Comparison of ENCODE assay signal across 8 cellular contexts in the genomic region with DNA sequence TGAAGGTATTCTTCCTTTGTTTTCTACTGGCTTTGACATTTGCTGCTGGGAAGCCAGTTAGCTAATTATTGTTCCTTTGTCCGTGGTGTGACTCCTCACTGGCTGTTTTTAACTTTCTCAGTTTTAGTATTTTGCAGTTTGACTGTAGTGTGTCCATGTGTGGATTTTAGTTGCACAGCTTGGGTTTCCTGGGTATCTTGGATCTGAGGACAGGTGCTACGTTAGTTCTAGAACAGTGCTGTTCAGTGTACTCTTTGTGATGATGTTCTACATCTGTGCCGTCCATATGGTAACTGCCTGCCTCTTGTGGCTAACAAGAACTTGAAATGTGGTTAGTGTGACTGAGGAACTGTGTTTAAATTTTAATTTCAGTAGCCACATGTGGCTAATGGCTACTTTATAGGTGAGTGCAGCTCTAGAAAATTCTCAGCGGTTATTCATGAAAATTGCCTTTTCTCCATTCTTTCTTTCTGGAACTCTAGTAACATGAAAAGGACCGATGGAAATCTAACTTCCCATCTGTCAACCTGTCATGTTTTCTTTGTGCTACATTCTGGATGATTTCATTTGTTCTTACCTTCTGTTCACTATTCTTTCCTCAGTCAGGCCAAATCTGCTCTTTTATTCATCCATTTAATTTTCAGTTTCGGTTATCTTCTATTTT. TPM values are rescaled to one million over a fixed set of nuclear protein-coding genes. Genes with fewer than 3 reads are reported as not detected.
DNase-seq lines count a peak whose midpoint lies in the region; ATAC-seq lines count a peak whose summit lies in the region.

No MANE protein-coding gene starts in this region.

- ATAC-seq in activated CD4-positive, alpha-beta T cell treated with anti-CD3 and anti-CD28 coated beads for 36 hours: peak; percentile 48
- ATAC-seq in HG03066 (IDR thresholded peaks at IDR 0.05; ENCODE audit: low read depth, unreplicated experiment): peak; percentile 93
- peak; percentile 90 to 93 for ATAC-seq in stimulated activated naive B cell treated with anti-CD40 and anti-IgM and Interleukin-4, amounts not matched to agents 10 μg/mL and 1 μg/mL and 100 μg/mL, for 72 hours (replicated peaks)

- POLR2A ChIA-PET in activated CD4-positive, alpha-beta T cell treated with anti-CD3 and anti-CD28 coated beads for 36 hours (lab: Charles Lee): interaction anchor here (0.6 to 1.1 kb wide), 2 partner anchors 70 to 513 kb away, joined by 3 to 4 read pairs; no protein-coding TSS in a partner anchor

- peaks cover 76% of the 10 kb centered on the region for H3K4me1 Mint-ChIP-seq in activated CD4-positive, alpha-beta T cell treated with anti-CD3 and anti-CD28 coated beads for 36 hours
- H3K4me1 Mint-ChIP-seq in activated T-helper 1 cell treated with anti-CD3 and anti-CD28 coated beads, Interleukin-12 subunit alpha, Interleukin-12 subunit beta, Interleukin-2, Interleukin-4 antibody, amounts not matched to agents 30 ng/mL and 10 ng/mL and 1 ng/mL, durations not matched to agents 14 hours and 24 hours and 36 hours (ENCODE audit: low read depth): peaks cover 67% of the 10 kb centered on the region
- H3K4me1 Mint-ChIP-seq in stimulated activated naive B cell treated with anti-CD40 and anti-IgM and Interleukin-4, amounts not matched to agents 10 μg/mL and 1 μg/mL and 100 μg/mL, for 72 hours: peaks cover 43 to 64% of the 10 kb centered on the region in 2 donors

- H3K4me3 Mint-ChIP-seq in activated CD4-positive, alpha-beta T cell treated with anti-CD3 and anti-CD28 coated beads for 36 hours: peak overlapping the region; percentile 37
- H3K4me3 Mint-ChIP-seq in activated T-helper 1 cell treated with anti-CD3 and anti-CD28 coated beads, Interleukin-12 subunit alpha, Interleukin-12 subunit beta, Interleukin-2, Interleukin-4 antibody, amounts not matched to agents 30 ng/mL and 10 ng/mL and 1 ng/mL, durations not matched to agents 14 hours and 24 hours and 36 hours: no peak overlapping the region
- H3K4me3 Mint-ChIP-seq in stimulated activated naive B cell treated with anti-CD40 and anti-IgM and Interleukin-4, amounts not matched to agents 10 μg/mL and 1 μg/mL and 100 μg/mL, for 72 hours: peak overlapping the region; percentile 33 to 73

- H3K27ac Mint-ChIP-seq in activated CD4-positive, alpha-beta T cell treated with anti-CD3 and anti-CD28 coated beads for 36 hours: peak overlapping the region; percentile 75
- peak overlapping the region; percentile 45 for H3K27ac Mint-ChIP-seq in activated T-helper 1 cell treated with anti-CD3 and anti-CD28 coated beads, Interleukin-12 subunit alpha, Interleukin-12 subunit beta, Interleukin-2, Interleukin-4 antibody, amounts not matched to agents 30 ng/mL and 10 ng/mL and 1 ng/mL, durations not matched to agents 14 hours and 24 hours and 36 hours
- peak overlapping the region; percentile 90 for H3K27ac Mint-ChIP-seq in stimulated activated naive B cell treated with anti-CD40 and anti-IgM and Interleukin-4, amounts not matched to agents 10 μg/mL and 1 μg/mL and 100 μg/mL, for 72 hours

- DNase-seq in activated CD4-positive, alpha-beta T cell treated with anti-CD3 and anti-CD28 coated beads for 36 hours: no peak
- no peak for DNase-seq in activated CD4-positive, alpha-beta T cell treated with anti-CD3 and anti-CD28 coated beads, Interleukin-2, amount 50 U/mL, for 4 hours
- DNase-seq in activated T-helper 1 cell treated with anti-CD3 and anti-CD28 coated beads, Interleukin-12 subunit alpha, Interleukin-12 subunit beta, Interleukin-2, Interleukin-4 antibody, amounts not matched to agents 30 ng/mL and 10 ng/mL and 1 ng/mL, durations not matched to agents 14 hours and 24 hours and 36 hours (ENCODE audit: low spot score): no peak
- peak; percentile 32 for DNase-seq in stimulated activated naive B cell treated with anti-CD40 and anti-IgM and Interleukin-4, amounts not matched to agents 10 μg/mL and 1 μg/mL and 100 μg/mL, for 72 hours
- no peak for DNase-seq in SKM-1 (lab: John Stamatoyannopoulos, UW; ENCODE audit: unreplicated experiment)
- DNase-seq in NOMO-1 (lab: John Stamatoyannopoulos, UW; ENCODE audit: unreplicated experiment in 2 of 2): no peak
- no peak for DNase-seq in NCI-H2081 (lab: John Stamatoyannopoulos, UW)

- peaks cover 24% of the 10 kb centered on the region for H3K9me3 Mint-ChIP-seq in activated CD4-positive, alpha-beta T cell treated with anti-CD3 and anti-CD28 coated beads for 36 hours (ENCODE audit: low read depth)
- H3K9me3 Mint-ChIP-seq in activated T-helper 1 cell treated with anti-CD3 and anti-CD28 coated beads, Interleukin-12 subunit alpha, Interleukin-12 subunit beta, Interleukin-2, Interleukin-4 antibody, amounts not matched to agents 30 ng/mL and 10 ng/mL and 1 ng/mL, durations not matched to agents 14 hours and 24 hours and 36 hours: peaks cover 30% of the 10 kb centered on the region
- H3K9me3 Mint-ChIP-seq in stimulated activated naive B cell treated with anti-CD40 and anti-IgM and Interleukin-4, amounts not matched to agents 10 μg/mL and 1 μg/mL and 100 μg/mL, for 72 hours: peaks cover 7 to 10% of the 10 kb centered on the region in 2 donors

- H3K27me3 Mint-ChIP-seq in activated CD4-positive, alpha-beta T cell treated with anti-CD3 and anti-CD28 coated beads for 36 hours: no peaks in the 10 kb centered on the region
- H3K27me3 Mint-ChIP-seq in activated T-helper 1 cell treated with anti-CD3 and anti-CD28 coated beads, Interleukin-12 subunit alpha, Interleukin-12 subunit beta, Interleukin-2, Interleukin-4 antibody, amounts not matched to agents 30 ng/mL and 10 ng/mL and 1 ng/mL, durations not matched to agents 14 hours and 24 hours and 36 hours (ENCODE audit: insufficient read depth): no peaks in the 10 kb centered on the region
- H3K27me3 Mint-ChIP-seq in stimulated activated naive B cell treated with anti-CD40 and anti-IgM and Interleukin-4, amounts not matched to agents 10 μg/mL and 1 μg/mL and 100 μg/mL, for 72 hours: no peaks in the 10 kb centered on the region

- CTCF ChIA-PET in activated CD4-positive, alpha-beta T cell treated with anti-CD3 and anti-CD28 coated beads for 36 hours (lab: Charles Lee): interaction anchor here (0.6 to 4.9 kb wide), 5 partner anchors 9 to 74 kb away, joined by 3 to 25 read pairs (median 7); no protein-coding TSS in a partner anchor

- intact Hi-C loops in activated CD4-positive, alpha-beta T cell treated with anti-CD3 and anti-CD28 coated beads for 36 hours (cut with DNase I, micrococcal nuclease): loop anchor here (2.0 to 10.0 kb wide), 3 partner anchors 14 to 1034 kb away; no protein-coding TSS in a partner anchor
- intact Hi-C loops in activated T-helper 1 cell treated with anti-CD3 and anti-CD28 coated beads, Interleukin-12 subunit alpha, Interleukin-12 subunit beta, Interleukin-2, Interleukin-4 antibody, amounts not matched to agents 30 ng/mL and 10 ng/mL and 1 ng/mL, durations not matched to agents 14 hours and 24 hours and 36 hours (cut with micrococcal nuclease): loop anchor here (10.0 kb wide), 1 partner anchor 354 kb away; no protein-coding TSS in a partner anchor

- H3K36me3 Mint-ChIP-seq in activated CD4-positive, alpha-beta T cell treated with anti-CD3 and anti-CD28 coated beads for 36 hours (ENCODE audit: low read depth): peaks cover 52% of the 10 kb centered on the region
- H3K36me3 Mint-ChIP-seq in activated T-helper 1 cell treated with anti-CD3 and anti-CD28 coated beads, Interleukin-12 subunit alpha, Interleukin-12 subunit beta, Interleukin-2, Interleukin-4 antibody, amounts not matched to agents 30 ng/mL and 10 ng/mL and 1 ng/mL, durations not matched to agents 14 hours and 24 hours and 36 hours (ENCODE audit: low read depth): peaks cover 53% of the 10 kb centered on the region
- peaks cover 43 to 58% of the 10 kb centered on the region in 2 donors for H3K36me3 Mint-ChIP-seq in stimulated activated naive B cell treated with anti-CD40 and anti-IgM and Interleukin-4, amounts not matched to agents 10 μg/mL and 1 μg/mL and 100 μg/mL, for 72 hours

RNA-seq across cellular contexts. Expression of gene SNX9, which starts 7.4 kb away (rescaled TPM):
- total RNA-seq in activated CD4-positive, alpha-beta T cell treated with anti-CD3 and anti-CD28 coated beads for 36 hours: 10 to 100 TPM; 39.4 to 43.3 TPM
- 53.4 TPM in 2 replicates for total RNA-seq in activated T-helper 1 cell treated with anti-CD3 and anti-CD28 coated beads, Interleukin-12 subunit alpha, Interleukin-12 subunit beta, Interleukin-2, Interleukin-4 antibody, amounts not matched to agents 30 ng/mL and 10 ng/mL and 1 ng/mL, durations not matched to agents 14 hours and 24 hours and 36 hours
